ENCODE assay signal across 1 cellular context in the genomic region with DNA sequence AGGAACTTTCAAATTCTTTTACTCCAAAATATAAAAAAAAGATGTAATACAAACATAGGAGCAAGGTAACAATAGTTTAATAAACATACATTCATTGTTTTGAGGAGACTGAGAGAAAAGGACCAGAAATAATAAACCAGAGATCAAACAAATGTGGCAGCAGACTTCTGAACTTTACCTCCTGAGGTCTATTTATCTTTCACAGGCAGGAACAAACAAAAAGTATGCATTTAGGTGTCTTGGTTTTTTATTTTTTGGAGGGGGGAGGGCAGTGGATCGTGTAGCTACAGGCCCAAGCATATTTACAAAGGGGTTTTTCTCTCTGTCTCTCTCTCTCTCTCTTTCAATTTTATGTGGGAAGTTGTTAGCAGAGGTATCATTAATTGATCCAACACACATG.
TF ChIP-seq lines count a peak whose summit lies in the region.

No MANE protein-coding gene starts in this region.

TF ChIP-seq in HepG2, 621 proteins besides CTCF, POLR2A, EP300 and RAD21 (continued from another document and continues in another):
- TF ChIP-seq, protein P1, sequence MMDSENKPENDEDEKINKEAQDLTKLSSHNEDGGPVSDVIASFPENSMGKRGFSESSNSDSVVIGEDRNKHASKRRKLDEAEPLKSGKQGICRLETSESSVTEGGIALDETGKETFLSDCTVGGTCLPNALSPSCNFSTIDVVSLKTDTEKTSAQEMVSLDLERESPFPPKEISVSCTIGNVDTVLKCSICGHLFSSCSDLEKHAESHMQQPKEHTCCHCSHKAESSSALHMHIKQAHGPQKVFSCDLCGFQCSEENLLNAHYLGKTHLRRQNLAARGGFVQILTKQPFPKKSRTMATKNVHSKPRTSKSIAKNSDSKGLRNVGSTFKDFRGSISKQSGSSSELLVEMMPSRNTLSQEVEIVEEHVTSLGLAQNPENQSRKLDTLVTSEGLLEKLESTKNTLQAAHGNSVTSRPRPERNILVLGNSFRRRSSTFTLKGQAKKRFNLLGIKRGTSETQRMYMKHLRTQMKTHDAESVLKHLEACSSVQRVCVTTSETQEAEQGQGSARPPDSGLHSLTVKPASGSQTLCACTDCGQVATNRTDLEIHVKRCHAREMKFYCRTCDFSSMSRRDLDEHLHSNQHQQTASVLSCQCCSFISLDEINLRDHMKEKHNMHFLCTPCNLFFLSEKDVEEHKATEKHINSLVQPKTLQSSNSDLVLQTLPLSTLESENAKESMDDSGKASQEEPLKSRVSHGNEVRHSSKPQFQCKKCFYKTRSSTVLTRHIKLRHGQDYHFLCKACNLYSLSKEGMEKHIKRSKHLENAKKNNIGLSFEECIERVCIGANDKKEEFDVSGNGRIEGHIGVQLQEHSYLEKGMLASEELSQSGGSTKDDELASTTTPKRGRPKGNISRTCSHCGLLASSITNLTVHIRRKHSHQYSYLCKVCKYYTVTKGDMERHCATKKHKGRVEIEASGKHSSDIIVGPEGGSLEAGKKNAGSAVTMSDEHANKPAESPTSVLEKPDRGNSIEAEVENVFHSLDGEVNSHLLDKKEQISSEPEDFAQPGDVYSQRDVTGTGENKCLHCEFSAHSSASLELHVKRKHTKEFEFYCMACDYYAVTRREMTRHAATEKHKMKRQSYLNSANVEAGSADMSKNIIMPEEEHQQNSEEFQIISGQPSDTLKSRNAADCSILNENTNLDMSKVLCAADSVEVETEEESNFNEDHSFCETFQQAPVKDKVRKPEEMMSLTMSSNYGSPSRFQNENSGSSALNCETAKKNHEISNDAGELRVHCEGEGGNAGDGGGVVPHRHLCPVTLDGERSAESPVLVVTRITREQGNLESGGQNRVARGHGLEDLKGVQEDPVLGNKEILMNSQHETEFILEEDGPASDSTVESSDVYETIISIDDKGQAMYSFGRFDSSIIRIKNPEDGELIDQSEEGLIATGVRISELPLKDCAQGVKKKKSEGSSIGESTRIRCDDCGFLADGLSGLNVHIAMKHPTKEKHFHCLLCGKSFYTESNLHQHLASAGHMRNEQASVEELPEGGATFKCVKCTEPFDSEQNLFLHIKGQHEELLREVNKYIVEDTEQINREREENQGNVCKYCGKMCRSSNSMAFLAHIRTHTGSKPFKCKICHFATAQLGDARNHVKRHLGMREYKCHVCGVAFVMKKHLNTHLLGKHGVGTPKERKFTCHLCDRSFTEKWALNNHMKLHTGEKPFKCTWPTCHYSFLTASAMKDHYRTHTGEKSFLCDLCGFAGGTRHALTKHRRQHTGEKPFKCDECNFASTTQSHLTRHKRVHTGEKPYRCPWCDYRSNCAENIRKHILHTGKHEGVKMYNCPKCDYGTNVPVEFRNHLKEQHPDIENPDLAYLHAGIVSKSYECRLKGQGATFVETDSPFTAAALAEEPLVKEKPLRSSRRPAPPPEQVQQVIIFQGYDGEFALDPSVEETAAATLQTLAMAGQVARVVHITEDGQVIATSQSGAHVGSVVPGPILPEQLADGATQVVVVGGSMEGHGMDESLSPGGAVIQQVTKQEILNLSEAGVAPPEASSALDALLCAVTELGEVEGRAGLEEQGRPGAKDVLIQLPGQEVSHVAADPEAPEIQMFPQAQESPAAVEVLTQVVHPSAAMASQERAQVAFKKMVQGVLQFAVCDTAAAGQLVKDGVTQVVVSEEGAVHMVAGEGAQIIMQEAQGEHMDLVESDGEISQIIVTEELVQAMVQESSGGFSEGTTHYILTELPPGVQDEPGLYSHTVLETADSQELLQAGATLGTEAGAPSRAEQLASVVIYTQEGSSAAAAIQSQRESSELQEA (CRISPR knock-in tag; IDR thresholded peaks at IDR 0.05; ENCODE audit: not compliant biosample characterization): no peak
- no peak for TF ChIP-seq RFXANK (CRISPR knock-in tag; IDR thresholded peaks at IDR 0.05)
- no peak for TF ChIP-seq NFKBIZ (CRISPR knock-in tag; IDR thresholded peaks at IDR 0.05)
- no peak for TF ChIP-seq ZSCAN9 (CRISPR knock-in tag; IDR thresholded peaks at IDR 0.05; ENCODE audit: borderline replicate concordance)
- TF ChIP-seq, protein P2, sequence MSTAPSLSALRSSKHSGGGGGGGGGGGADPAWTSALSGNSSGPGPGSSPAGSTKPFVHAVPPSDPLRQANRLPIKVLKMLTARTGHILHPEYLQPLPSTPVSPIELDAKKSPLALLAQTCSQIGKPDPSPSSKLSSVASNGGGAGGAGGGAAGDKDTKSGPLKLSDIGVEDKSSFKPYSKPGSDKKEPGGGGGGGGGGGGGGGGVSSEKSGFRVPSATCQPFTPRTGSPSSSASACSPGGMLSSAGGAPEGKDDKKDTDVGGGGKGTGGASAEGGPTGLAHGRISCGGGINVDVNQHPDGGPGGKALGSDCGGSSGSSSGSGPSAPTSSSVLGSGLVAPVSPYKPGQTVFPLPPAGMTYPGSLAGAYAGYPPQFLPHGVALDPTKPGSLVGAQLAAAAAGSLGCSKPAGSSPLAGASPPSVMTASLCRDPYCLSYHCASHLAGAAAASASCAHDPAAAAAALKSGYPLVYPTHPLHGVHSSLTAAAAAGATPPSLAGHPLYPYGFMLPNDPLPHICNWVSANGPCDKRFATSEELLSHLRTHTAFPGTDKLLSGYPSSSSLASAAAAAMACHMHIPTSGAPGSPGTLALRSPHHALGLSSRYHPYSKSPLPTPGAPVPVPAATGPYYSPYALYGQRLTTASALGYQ (CRISPR knock-in tag; IDR thresholded peaks at IDR 0.05): peak; percentile 52; the same call in 1 of the 2 replicates
- TF ChIP-seq ZNF776 (CRISPR knock-in tag; IDR thresholded peaks at IDR 0.05): no peak
- TF ChIP-seq ZNF670 (CRISPR knock-in tag; IDR thresholded peaks at IDR 0.05; ENCODE audit: borderline replicate concordance): peak; percentile 20; the same call in 1 of the 2 replicates
- TF ChIP-seq SMC3 (IDR thresholded peaks at IDR 0.05; ENCODE audit: low read length): no peak
- TF ChIP-seq SPEN (CRISPR knock-in tag; IDR thresholded peaks at IDR 0.05; ENCODE audit: low read depth): no peak
- TF ChIP-seq, protein P3, sequence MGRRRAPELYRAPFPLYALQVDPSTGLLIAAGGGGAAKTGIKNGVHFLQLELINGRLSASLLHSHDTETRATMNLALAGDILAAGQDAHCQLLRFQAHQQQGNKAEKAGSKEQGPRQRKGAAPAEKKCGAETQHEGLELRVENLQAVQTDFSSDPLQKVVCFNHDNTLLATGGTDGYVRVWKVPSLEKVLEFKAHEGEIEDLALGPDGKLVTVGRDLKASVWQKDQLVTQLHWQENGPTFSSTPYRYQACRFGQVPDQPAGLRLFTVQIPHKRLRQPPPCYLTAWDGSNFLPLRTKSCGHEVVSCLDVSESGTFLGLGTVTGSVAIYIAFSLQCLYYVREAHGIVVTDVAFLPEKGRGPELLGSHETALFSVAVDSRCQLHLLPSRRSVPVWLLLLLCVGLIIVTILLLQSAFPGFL (CRISPR knock-in tag; IDR thresholded peaks at IDR 0.05): no peak
- no peak for TF ChIP-seq ZNF556 (CRISPR knock-in tag; IDR thresholded peaks at IDR 0.05; ENCODE audit: borderline replicate concordance)
- TF ChIP-seq ZNF205 (CRISPR knock-in tag; IDR thresholded peaks at IDR 0.05): no peak
- no peak; the same call in 1 of the 2 replicates for TF ChIP-seq CHD4 (IDR thresholded peaks at IDR 0.05; ENCODE audit: borderline replicate concordance, low read length)
- 0 out of 2 replicates have a peak, but pooled peaks have one; percentile 13 for TF ChIP-seq YEATS2 (CRISPR knock-in tag; IDR thresholded peaks at IDR 0.05; ENCODE audit: borderline replicate concordance)
- TF ChIP-seq POLR2AphosphoS2 (IDR thresholded peaks at IDR 0.05; ENCODE audit: low read depth, low read length): no peak
- 0 out of 2 replicates have a peak, but pooled peaks have one; percentile 30 for TF ChIP-seq NR2F6 (IDR thresholded peaks at IDR 0.05)
- TF ChIP-seq NR2F6 (CRISPR knock-in tag; IDR thresholded peaks at IDR 0.05): peak; percentile 43; the same call in 1 of the 2 replicates
- TF ChIP-seq, protein P4, sequence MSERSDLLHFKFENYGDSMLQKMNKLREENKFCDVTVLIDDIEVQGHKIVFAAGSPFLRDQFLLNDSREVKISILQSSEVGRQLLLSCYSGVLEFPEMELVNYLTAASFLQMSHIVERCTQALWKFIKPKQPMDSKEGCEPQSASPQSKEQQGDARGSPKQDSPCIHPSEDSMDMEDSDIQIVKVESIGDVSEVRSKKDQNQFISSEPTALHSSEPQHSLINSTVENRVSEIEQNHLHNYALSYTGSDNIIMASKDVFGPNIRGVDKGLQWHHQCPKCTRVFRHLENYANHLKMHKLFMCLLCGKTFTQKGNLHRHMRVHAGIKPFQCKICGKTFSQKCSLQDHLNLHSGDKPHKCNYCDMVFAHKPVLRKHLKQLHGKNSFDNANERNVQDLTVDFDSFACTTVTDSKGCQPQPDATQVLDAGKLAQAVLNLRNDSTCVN (CRISPR knock-in tag; IDR thresholded peaks at IDR 0.05; ENCODE audit: borderline replicate concordance): no peak
- TF ChIP-seq SP4 (CRISPR knock-in tag; IDR thresholded peaks at IDR 0.05): no peak
- TF ChIP-seq ONECUT2 (CRISPR knock-in tag; IDR thresholded peaks at IDR 0.05): no peak
- no peak for TF ChIP-seq JUNB (CRISPR knock-in tag; IDR thresholded peaks at IDR 0.05; ENCODE audit: borderline replicate concordance)
- TF ChIP-seq, protein P5, sequence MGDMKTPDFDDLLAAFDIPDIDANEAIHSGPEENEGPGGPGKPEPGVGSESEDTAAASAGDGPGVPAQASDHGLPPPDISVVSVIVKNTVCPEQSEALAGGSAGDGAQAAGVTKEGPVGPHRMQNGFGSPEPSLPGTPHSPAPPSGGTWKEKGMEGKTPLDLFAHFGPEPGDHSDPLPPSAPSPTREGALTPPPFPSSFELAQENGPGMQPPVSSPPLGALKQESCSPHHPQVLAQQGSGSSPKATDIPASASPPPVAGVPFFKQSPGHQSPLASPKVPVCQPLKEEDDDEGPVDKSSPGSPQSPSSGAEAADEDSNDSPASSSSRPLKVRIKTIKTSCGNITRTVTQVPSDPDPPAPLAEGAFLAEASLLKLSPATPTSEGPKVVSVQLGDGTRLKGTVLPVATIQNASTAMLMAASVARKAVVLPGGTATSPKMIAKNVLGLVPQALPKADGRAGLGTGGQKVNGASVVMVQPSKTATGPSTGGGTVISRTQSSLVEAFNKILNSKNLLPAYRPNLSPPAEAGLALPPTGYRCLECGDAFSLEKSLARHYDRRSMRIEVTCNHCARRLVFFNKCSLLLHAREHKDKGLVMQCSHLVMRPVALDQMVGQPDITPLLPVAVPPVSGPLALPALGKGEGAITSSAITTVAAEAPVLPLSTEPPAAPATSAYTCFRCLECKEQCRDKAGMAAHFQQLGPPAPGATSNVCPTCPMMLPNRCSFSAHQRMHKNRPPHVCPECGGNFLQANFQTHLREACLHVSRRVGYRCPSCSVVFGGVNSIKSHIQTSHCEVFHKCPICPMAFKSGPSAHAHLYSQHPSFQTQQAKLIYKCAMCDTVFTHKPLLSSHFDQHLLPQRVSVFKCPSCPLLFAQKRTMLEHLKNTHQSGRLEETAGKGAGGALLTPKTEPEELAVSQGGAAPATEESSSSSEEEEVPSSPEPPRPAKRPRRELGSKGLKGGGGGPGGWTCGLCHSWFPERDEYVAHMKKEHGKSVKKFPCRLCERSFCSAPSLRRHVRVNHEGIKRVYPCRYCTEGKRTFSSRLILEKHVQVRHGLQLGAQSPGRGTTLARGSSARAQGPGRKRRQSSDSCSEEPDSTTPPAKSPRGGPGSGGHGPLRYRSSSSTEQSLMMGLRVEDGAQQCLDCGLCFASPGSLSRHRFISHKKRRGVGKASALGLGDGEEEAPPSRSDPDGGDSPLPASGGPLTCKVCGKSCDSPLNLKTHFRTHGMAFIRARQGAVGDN (CRISPR knock-in tag; IDR thresholded peaks at IDR 0.05): no peak
- TF ChIP-seq DNMT1 (CRISPR knock-in tag; IDR thresholded peaks at IDR 0.05): no peak
- TF ChIP-seq ZKSCAN5 (CRISPR knock-in tag; IDR thresholded peaks at IDR 0.05): no peak
- TF ChIP-seq, protein P6, sequence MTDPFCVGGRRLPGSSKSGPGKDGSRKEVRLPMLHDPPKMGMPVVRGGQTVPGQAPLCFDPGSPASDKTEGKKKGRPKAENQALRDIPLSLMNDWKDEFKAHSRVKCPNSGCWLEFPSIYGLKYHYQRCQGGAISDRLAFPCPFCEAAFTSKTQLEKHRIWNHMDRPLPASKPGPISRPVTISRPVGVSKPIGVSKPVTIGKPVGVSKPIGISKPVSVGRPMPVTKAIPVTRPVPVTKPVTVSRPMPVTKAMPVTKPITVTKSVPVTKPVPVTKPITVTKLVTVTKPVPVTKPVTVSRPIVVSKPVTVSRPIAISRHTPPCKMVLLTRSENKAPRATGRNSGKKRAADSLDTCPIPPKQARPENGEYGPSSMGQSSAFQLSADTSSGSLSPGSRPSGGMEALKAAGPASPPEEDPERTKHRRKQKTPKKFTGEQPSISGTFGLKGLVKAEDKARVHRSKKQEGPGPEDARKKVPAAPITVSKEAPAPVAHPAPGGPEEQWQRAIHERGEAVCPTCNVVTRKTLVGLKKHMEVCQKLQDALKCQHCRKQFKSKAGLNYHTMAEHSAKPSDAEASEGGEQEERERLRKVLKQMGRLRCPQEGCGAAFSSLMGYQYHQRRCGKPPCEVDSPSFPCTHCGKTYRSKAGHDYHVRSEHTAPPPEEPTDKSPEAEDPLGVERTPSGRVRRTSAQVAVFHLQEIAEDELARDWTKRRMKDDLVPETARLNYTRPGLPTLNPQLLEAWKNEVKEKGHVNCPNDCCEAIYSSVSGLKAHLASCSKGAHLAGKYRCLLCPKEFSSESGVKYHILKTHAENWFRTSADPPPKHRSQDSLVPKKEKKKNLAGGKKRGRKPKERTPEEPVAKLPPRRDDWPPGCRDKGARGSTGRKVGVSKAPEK (CRISPR knock-in tag; IDR thresholded peaks at IDR 0.05; ENCODE audit: borderline replicate concordance): no peak
- TF ChIP-seq, protein P7, sequence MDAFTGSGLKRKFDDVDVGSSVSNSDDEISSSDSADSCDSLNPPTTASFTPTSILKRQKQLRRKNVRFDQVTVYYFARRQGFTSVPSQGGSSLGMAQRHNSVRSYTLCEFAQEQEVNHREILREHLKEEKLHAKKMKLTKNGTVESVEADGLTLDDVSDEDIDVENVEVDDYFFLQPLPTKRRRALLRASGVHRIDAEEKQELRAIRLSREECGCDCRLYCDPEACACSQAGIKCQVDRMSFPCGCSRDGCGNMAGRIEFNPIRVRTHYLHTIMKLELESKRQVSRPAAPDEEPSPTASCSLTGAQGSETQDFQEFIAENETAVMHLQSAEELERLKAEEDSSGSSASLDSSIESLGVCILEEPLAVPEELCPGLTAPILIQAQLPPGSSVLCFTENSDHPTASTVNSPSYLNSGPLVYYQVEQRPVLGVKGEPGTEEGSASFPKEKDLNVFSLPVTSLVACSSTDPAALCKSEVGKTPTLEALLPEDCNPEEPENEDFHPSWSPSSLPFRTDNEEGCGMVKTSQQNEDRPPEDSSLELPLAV (CRISPR knock-in tag; conservative IDR thresholded peaks at IDR 0.05; ENCODE audit: low read depth): no peak
- no peak for TF ChIP-seq ZNF562 (CRISPR knock-in tag; IDR thresholded peaks at IDR 0.05; ENCODE audit: borderline replicate concordance)
- no peak for TF ChIP-seq ZNF317 (CRISPR knock-in tag; IDR thresholded peaks at IDR 0.05)
- TF ChIP-seq ZNF878 (CRISPR knock-in tag; IDR thresholded peaks at IDR 0.05): no peak; the same call in 1 of the 2 replicates
- TF ChIP-seq HOXA5 (CRISPR knock-in tag; IDR thresholded peaks at IDR 0.05): no peak
- TF ChIP-seq GTF2F1 (IDR thresholded peaks at IDR 0.05; ENCODE audit: low read length): no peak
- TF ChIP-seq MTF2 (CRISPR knock-in tag; IDR thresholded peaks at IDR 0.05; ENCODE audit: borderline replicate concordance): no peak
- no peak for TF ChIP-seq ZIK1 (CRISPR knock-in tag; IDR thresholded peaks at IDR 0.05; ENCODE audit: borderline replicate concordance, low read depth)
- TF ChIP-seq MEIS2 (CRISPR knock-in tag; IDR thresholded peaks at IDR 0.05): no peak
- no peak for TF ChIP-seq ZNF138 (CRISPR knock-in tag; IDR thresholded peaks at IDR 0.05; ENCODE audit: low read depth)
- TF ChIP-seq LCORL (IDR thresholded peaks at IDR 0.05): peak; percentile 28; the same call in 1 of the 2 replicates
- peak; percentile 85 for TF ChIP-seq LCORL (CRISPR knock-in tag; IDR thresholded peaks at IDR 0.05)
- TF ChIP-seq SNRNP70 (IDR thresholded peaks at IDR 0.05; ENCODE audit: low read depth, low read length): no peak
